ENCODE assay signal across 22 cellular contexts in genomic region chr3:14238356-14238755, GRCh38.
"Had no signal": no experiment of that assay in that cellular context is flagged by ENCODE, and none has a peak within 500 bp of the region (broad histone marks: within the 10 kb centered on the region; RNA-seq: fewer than 3 reads in every experiment).

No MANE protein-coding gene starts in this region.

- ATAC-seq: HepG2 had no signal

- H3K4me3 ChIP-seq: MG63 had no signal

- DNase-seq: IMR-90, Karpas-422, KG1, MG63, NCI-H1092, NCI-H1105 treated with DMSO at 0.1 percent for 48 hours, NCI-H1417 treated with DMSO at 0.1 percent for 48 hours, NCI-H146, NCI-H1694 treated with DMSO at 0.1 percent for 48 hours, NCI-H1930, NCI-H2081, NCI-H2107, NCI-H226, NCI-H446, NCI-H510A, NCI-H524 treated with DMSO at 0.1 percent for 48 hours, NCI-H69, NCI-H774, RPMI8226, SHP77, SK-N-SH had no signal

- H3K36me3 ChIP-seq: MG63 had no signal

- H3K9me3 ChIP-seq: MG63, SK-N-SH had no signal

- H3K27me3 ChIP-seq: MG63 had no signal
